25 cellular contexts compared by ENCODE assay signal in genomic region chr10:31596765-31597164, GRCh38.
"Had no signal": no experiment of that assay in that cellular context is flagged by ENCODE, and none has a peak within 500 bp of the region (broad histone marks: within the 10 kb centered on the region; RNA-seq: fewer than 3 reads in every experiment).

No MANE protein-coding gene starts in this region.

- H3K9me3 ChIP-seq: Peyer's patch, SK-N-SH had no signal

- H3K27ac ChIP-seq: KMS-11, Peyer's patch, RWPE1, SJCRH30, VCaP had no signal

- H3K4me2 ChIP-seq: KMS-11, SK-N-SH had no signal

- H3K4me3 Mint-ChIP-seq: activated CD4-positive, alpha-beta memory T cell treated with anti-CD3 and anti-CD28 coated beads, Interleukin-2, amount 10 ng/mL, durations not matched to agents 7 days and 5 days; activated CD4-positive, alpha-beta T cell treated with anti-CD3 and anti-CD28 coated beads for 36 hours; activated naive CD4-positive, alpha-beta T cell treated with anti-CD3 and anti-CD28 coated beads for 36 hours; activated naive CD8-positive, alpha-beta T cell; activated T-helper 17 cell treated with anti-CD3 and anti-CD28 coated beads, Interleukin-2, amount 50 U/mL, for 72 hours; brain; central memory CD8-positive, alpha-beta T cell had no signal

- H3K27me3 ChIP-seq: Peyer's patch, SJCRH30 had no signal

- H3K4me1 ChIP-seq: Peyer's patch had no signal

- H3K27ac Mint-ChIP-seq: activated CD4-positive, alpha-beta memory T cell treated with anti-CD3 and anti-CD28 coated beads, Interleukin-2, amount 10 ng/mL, durations not matched to agents 7 days and 5 days; activated CD4-positive, alpha-beta T cell treated with anti-CD3 and anti-CD28 coated beads for 36 hours; activated naive CD4-positive, alpha-beta T cell treated with anti-CD3 and anti-CD28 coated beads for 36 hours; activated naive CD8-positive, alpha-beta T cell; activated T-helper 17 cell treated with anti-CD3 and anti-CD28 coated beads, Interleukin-2, amount 50 U/mL, for 72 hours; brain had no signal

- H3K36me3 ChIP-seq: Peyer's patch, SJCRH30 had no signal

- DNase-seq: activated CD4-positive, alpha-beta memory T cell treated with anti-CD3 and anti-CD28 coated beads, Interleukin-2, amount 10 ng/mL, durations not matched to agents 7 days and 5 days; activated CD4-positive, alpha-beta T cell treated with anti-CD3 and anti-CD28 coated beads for 36 hours; activated CD4-positive, alpha-beta T cell treated with anti-CD3 and anti-CD28 coated beads, Interleukin-2, amount 50 U/mL, for 1 hour; activated gamma-delta T cell; activated naive CD4-positive, alpha-beta T cell treated with anti-CD3 and anti-CD28 coated beads for 36 hours; activated T-cell treated with anti-CD3 and anti-CD28 coated beads for 4 hours; activated T-cell treated with anti-CD3 and anti-CD28 coated beads, Interleukin-2, amount 50 U/mL, for 48 hours; amygdala; NCI-H1092; NCI-H1417; NCI-H2029 treated with DMSO at 0.1 percent for 48 hours; NCI-H446; NCI-H82; Peyer's patch; Right ventricle myocardium superior; SK-N-SH; T-helper 1 cell had no signal

- H3K9ac ChIP-seq: KMS-11, SK-N-SH had no signal

- H3K4me3 ChIP-seq: Peyer's patch, SJCRH30 had no signal

- H3K4me1 Mint-ChIP-seq: activated T-helper 17 cell treated with anti-CD3 and anti-CD28 coated beads, Interleukin-2, amount 50 U/mL, for 72 hours had no signal

- ATAC-seq: activated CD4-positive, alpha-beta T cell treated with anti-CD3 and anti-CD28 coated beads for 36 hours; activated T-helper 17 cell treated with anti-CD3 and anti-CD28 coated beads, Interleukin-2, amount 50 U/mL, for 72 hours had no signal
